ENCODE assay signal across 7 cellular contexts in the genomic region with DNA sequence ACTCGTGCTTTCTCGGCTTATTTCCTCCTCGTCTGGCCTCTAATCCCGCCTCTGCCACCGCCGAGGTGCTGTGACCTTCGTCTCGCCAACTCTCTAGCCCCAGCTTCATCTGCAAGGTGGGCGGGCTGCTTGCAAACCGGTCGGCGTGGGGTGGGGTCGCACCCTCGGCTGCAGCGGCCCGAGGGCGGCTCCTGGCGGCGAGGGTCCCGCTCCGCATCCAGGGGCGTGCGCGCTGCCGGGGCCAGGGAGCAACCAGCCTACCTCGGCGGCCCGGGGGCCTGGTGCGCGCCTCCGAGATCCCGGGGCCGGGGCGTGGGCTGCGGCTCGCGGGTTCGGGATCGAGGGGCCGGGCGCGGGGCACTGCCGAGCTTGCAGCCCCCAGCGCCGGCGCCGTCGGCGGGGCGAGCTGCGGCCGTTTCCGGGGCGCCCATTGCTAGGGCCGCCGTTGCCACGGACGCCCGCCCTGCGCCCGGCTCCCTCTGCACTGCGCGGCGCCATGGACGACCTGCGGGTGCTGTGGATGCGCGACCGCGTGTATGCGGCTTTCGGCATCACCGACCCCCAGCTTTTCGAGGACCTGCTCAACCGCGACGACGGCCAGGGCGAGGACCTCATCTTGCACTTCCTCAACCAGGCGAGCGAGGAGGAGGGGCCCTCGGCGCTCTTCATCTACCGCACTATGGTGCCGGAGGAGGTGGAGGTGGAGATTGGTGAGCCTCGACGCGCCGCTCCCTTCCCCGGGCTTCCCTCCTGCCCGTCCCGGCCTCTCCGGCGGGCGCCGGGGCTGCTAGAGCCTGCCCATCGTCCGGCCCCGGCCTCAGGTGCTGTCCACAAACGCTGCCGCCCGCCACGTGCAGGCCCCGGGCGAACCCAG. TPM values are rescaled to one million over a fixed set of nuclear protein-coding genes. Genes with fewer than 3 reads are reported as not detected.
DNase-seq lines count a peak whose midpoint lies in the region; ATAC-seq, FAIRE-seq and TF ChIP-seq lines count a peak whose summit lies in the region.

Gene DNAH10 (plus strand): TSS at position 461 of the 874 bp plus-strand sequence. CDS start 36 bp downstream, at position 497.

- no peaks in the 10 kb centered on the region for H3K9me3 ChIP-seq in OCI-LY3 (ENCODE audit: insufficient read depth, low read length)
- no peaks in the 10 kb centered on the region for H3K9me3 ChIP-seq in astrocyte (ENCODE audit: insufficient read depth, low read depth, low read length)
- H3K9me3 ChIP-seq in kidney (ENCODE audit: control insufficient read depth in 1 of 2, low read length in 2 of 2), result no peaks in the 10 kb centered on the region

- FAIRE-seq in astrocyte (lab: Jason Lieb, UNC) (no peak), kidney (lab: Jason Lieb, UNC) (no peak)

- peaks cover 2% of the 10 kb centered on the region for H3K9me3 Mint-ChIP-seq in astrocyte (ENCODE audit: unreplicated experiment)

- intact Hi-C loops in kidney (cut with DNase I), result no loop called here

- DNase-seq in astrocyte (ENCODE audit: low read depth) (peak; percentile 6), kidney (peak; percentile 76)
- peak; percentile 37 to 38 for DNase-seq in stimulated activated CD4-positive, alpha-beta T cell treated with anti-CD3 and anti-CD28 coated beads, Interleukin-4, amount 100 ng/mL, for 48 hours (ENCODE audit: low read depth in 2 of 2)

- H3K27ac Mint-ChIP-seq in astrocyte (ENCODE audit: unreplicated experiment), result no peak within 1 kb of the TSS

- no peak within 1 kb of the TSS for H3K27ac ChIP-seq in OCI-LY3 (ENCODE audit: low read length)
- no peak within 1 kb of the TSS for H3K27ac ChIP-seq in astrocyte (ENCODE audit: low read depth, low read length)
- no peak within 1 kb of the TSS for H3K27ac ChIP-seq in kidney (ENCODE audit: low read depth in 2 of 2, low read length in 2 of 2)

- peak within 1 kb of the TSS; percentile 63 for H3K4me3 Mint-ChIP-seq in astrocyte (ENCODE audit: unreplicated experiment)

- H3K4me1 Mint-ChIP-seq in astrocyte (ENCODE audit: low read depth, unreplicated experiment), result peaks cover 2% of the 10 kb centered on the region

- H3K79me2 ChIP-seq in OCI-LY3 (ENCODE audit: low read length), result no peaks in the 10 kb centered on the region
- H3K79me2 ChIP-seq in astrocyte (ENCODE audit: insufficient read depth, low read length), result no peaks in the 10 kb centered on the region

- H4K20me1 ChIP-seq in OCI-LY3 (ENCODE audit: insufficient read depth, low read length), result no peaks in the 10 kb centered on the region
- H4K20me1 ChIP-seq in astrocyte (ENCODE audit: insufficient read depth, low read length), result no peaks in the 10 kb centered on the region

- H3K4me3 ChIP-seq in OCI-LY3 (ENCODE audit: low read length) (peak within 1 kb of the TSS; percentile 80), astrocyte (ENCODE audit: insufficient read depth, low read depth, low read length) (peak within 1 kb of the TSS; percentile 55), kidney (ENCODE audit: low read length in 2 of 2) (peak within 1 kb of the TSS; percentile 10 to 43)

- TF ChIP-seq CTCF in OCI-LY3 (IDR thresholded peaks at IDR 0.05; ENCODE audit: low read depth, low read length) (peak; percentile 59), astrocyte (IDR thresholded peaks at IDR 0.05; ENCODE audit: insufficient read depth, low read depth, low read length) (no peak), kidney (IDR thresholded peaks at IDR 0.05; ENCODE audit: borderline replicate concordance, extremely low read depth, insufficient read depth) (no peak)

- H3K36me3 ChIP-seq in OCI-LY3 (replicated peaks; ENCODE audit: low read depth, low read length) (no peaks in the 10 kb centered on the region), astrocyte (ENCODE audit: insufficient read depth, low read length) (no peaks in the 10 kb centered on the region), kidney (ENCODE audit: control insufficient read depth in 1 of 2, insufficient read depth in 2 of 2, low read length in 2 of 2) (no peaks in the 10 kb centered on the region)

- H3K27me3 ChIP-seq in OCI-LY3 (ENCODE audit: low read depth, low read length) (peaks cover 13% of the 10 kb centered on the region), astrocyte (ENCODE audit: insufficient read depth, low read length) (peaks cover 5% of the 10 kb centered on the region)

- H3K4me1 ChIP-seq in OCI-LY3 (ENCODE audit: low read length), result peaks cover 11% of the 10 kb centered on the region; the same call in 1 of the 2 replicates
- H3K4me1 ChIP-seq in astrocyte (ENCODE audit: insufficient read depth, low read length), result peaks cover 4% of the 10 kb centered on the region
- H3K4me1 ChIP-seq in kidney (ENCODE audit: control insufficient read depth in 1 of 2, insufficient read depth in 1 of 2, low read depth in 1 of 2, low read length in 2 of 2), result peaks cover 0 to 4% of the 10 kb centered on the region in 2 donors

- ATAC-seq in GM18498 (IDR thresholded peaks at IDR 0.05; ENCODE audit: unreplicated experiment), result peak; percentile 75
- peak; percentile 54 for ATAC-seq in HG02870 (IDR thresholded peaks at IDR 0.05; ENCODE audit: unreplicated experiment)
- no peak for ATAC-seq in HG03097 (IDR thresholded peaks at IDR 0.05; ENCODE audit: low FRiP score, unreplicated experiment)

- H3K4me2 ChIP-seq in OCI-LY3 (ENCODE audit: low read length) (peak within 1 kb of the TSS; percentile 80), astrocyte (ENCODE audit: low read length) (peak within 1 kb of the TSS; percentile 86)

- no peaks in the 10 kb centered on the region for H3K36me3 Mint-ChIP-seq in astrocyte (ENCODE audit: low read depth, unreplicated experiment)

- H3K9ac ChIP-seq in OCI-LY3 (ENCODE audit: low read length) (peak within 1 kb of the TSS; percentile 36), astrocyte (ENCODE audit: low read length) (no peak within 1 kb of the TSS), kidney (ENCODE audit: low read length in 2 of 2) (no peak within 1 kb of the TSS)

- H2AFZ ChIP-seq in OCI-LY3 (ENCODE audit: low read depth, low read length), result peak within 1 kb of the TSS; percentile 77
- peak within 1 kb of the TSS; percentile 83 for H2AFZ ChIP-seq in astrocyte (ENCODE audit: low read depth, low read length)

- peaks cover 15% of the 10 kb centered on the region for H3K27me3 Mint-ChIP-seq in astrocyte (ENCODE audit: low read depth, unreplicated experiment)

RNA-seq across cellular contexts. Expression of gene DNAH10, which starts in this region (rescaled TPM):
- total RNA-seq in astrocyte, result 0.54 and 1.2 TPM in 2 replicates
- 0.28 TPM for total RNA-seq in kidney
- polyA plus RNA-seq in kidney (ENCODE audit: insufficient read depth, low read depth, low replicate concordance), result 0.24 TPM

Comparison
In these comparisons a context has a peak if more than half of its experiments do, and no peak if none do; other contexts are left out.
1. Peak in DNase-seq and H3K4me3 ChIP-seq in kidney; RNA of the gene not detected or under 1 TPM.
2. H3K4me3 ChIP-seq: peak in every context shown above with its lines; median percentile 80 in OCI-LY3; 55 in astrocyte; 26 in kidney.
3. DNase-seq: peak in every context shown above with its lines; median percentile 76 in kidney; 38 in stimulated activated CD4-positive, alpha-beta T cell treated with anti-CD3 and anti-CD28 coated beads, Interleukin-4, amount 100 ng/mL, for 48 hours; 6 in astrocyte.